Comparison of ENCODE assay signal across 8 cellular contexts in the genomic region with DNA sequence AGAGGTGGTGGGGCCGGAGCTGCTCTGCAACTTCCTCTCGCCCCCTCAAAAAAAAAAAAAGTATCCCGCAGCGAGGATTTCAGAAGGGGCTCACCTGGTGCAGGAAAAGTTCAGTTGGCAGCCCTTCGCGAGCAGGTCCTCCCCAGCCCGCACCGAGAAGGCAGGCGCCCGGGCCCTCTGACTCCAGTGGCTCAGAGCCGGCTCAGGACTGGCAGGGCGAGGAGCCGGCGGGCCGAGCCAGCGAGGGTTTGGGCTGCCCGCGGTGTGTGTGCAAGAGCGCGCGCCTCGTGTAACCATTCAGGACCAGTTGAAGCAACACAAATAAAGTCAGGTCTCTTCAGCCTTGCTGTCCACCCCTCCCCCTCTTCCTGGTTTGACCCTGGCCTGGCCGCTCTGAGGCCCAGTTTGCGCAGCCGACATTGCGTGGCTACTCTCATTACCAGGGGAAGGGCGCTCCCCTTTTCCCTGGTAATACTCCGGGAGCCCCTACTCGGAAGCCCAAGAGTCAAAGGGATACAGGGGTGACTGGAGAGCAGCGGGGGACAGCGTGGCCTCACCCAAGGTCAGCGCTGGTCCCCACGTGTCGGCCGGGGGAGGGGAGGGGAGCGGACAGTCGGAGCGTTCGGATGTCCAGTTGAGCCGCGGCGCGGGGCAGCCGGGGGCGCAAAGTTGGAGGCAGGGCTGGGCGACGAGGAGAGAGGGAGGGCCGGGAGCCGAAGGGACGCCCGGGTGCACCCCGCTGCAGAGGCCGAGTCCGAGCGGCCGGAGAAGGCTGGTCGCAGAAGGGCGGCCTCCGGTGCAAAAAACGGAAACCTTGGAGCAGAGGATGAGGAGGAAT. TPM values are rescaled to one million over a fixed set of nuclear protein-coding genes. Genes with fewer than 3 reads are reported as not detected.
A peak's percentile ranks its signal among the peaks of the same experiment; 100 is the strongest.
DNase-seq lines count a peak whose midpoint lies in the region; ATAC-seq and TF ChIP-seq lines count a peak whose summit lies in the region.

No MANE protein-coding gene starts in this region.

- peak overlapping the region; percentile 34 for H3K4me3 ChIP-seq in mesodermal cell (ENCODE audit: extremely low read depth, insufficient read depth, low read length, poor library complexity, severe bottlenecking)

- 2% methylated on average over 36 to 44 of the region's 60 CpGs for WGBS in mesodermal cell (ENCODE audit: insufficient coverage in 2 of 2), 2 experiments

- DNase-seq in activated naive CD4-positive, alpha-beta T cell treated with anti-CD3 and anti-CD28 coated beads for 36 hours, result no peak
- no peak for DNase-seq in activated naive CD4-positive, alpha-beta T cell treated with anti-CD3 and anti-CD28 coated beads, Interleukin-2, amount 50 U/mL, for 16 hours
- DNase-seq in type B pancreatic cell (ENCODE audit: extremely low spot score, unreplicated experiment), result peak; percentile 67
- no peak for DNase-seq in COR-L47 (lab: John Stamatoyannopoulos, UW)
- DNase-seq in activated gamma-delta T cell treated with Interleukin-2 at 50 U/mL for 16 hours, result no peak

- no peaks in the 10 kb centered on the region for H3K36me3 ChIP-seq in mesodermal cell (ENCODE audit: control insufficient read depth, insufficient read depth, low read length)

- no peaks in the 10 kb centered on the region for H3K36me3 Mint-ChIP-seq in activated naive CD4-positive, alpha-beta T cell treated with anti-CD3 and anti-CD28 coated beads for 36 hours (ENCODE audit: low read depth)
- no peaks in the 10 kb centered on the region for H3K36me3 Mint-ChIP-seq in dendritic cell treated with granulocyte-macrophage colony-stimulating factor and Interleukin-4, amounts not matched to agents 40 ng/mL and 50 ng/mL, for 4 days (ENCODE audit: low read depth)
- H3K36me3 Mint-ChIP-seq in type B pancreatic cell, result no peaks in the 10 kb centered on the region

- H3K27ac Mint-ChIP-seq in activated naive CD4-positive, alpha-beta T cell treated with anti-CD3 and anti-CD28 coated beads for 36 hours, result no peak overlapping the region
- no peak overlapping the region for H3K27ac Mint-ChIP-seq in dendritic cell treated with granulocyte-macrophage colony-stimulating factor and Interleukin-4, amounts not matched to agents 40 ng/mL and 50 ng/mL, for 4 days
- H3K27ac Mint-ChIP-seq in type B pancreatic cell, result no peak overlapping the region

- CTCF ChIA-PET in activated naive CD4-positive, alpha-beta T cell treated with anti-CD3 and anti-CD28 coated beads for 36 hours (lab: Charles Lee), result no interaction called here

- intact Hi-C loops in activated naive CD4-positive, alpha-beta T cell treated with anti-CD3 and anti-CD28 coated beads for 36 hours (cut with micrococcal nuclease), result loop anchor here (2.0 kb wide), 1 partner anchor 20 kb away; no protein-coding TSS in a partner anchor
- intact Hi-C loops in dendritic cell treated with granulocyte-macrophage colony-stimulating factor and Interleukin-4, amounts not matched to agents 40 ng/mL and 50 ng/mL, for 4 days (cut with micrococcal nuclease), result no loop called here

- no peak for ATAC-seq in GM19455 (IDR thresholded peaks at IDR 0.05; ENCODE audit: unreplicated experiment)

- H3K9me3 Mint-ChIP-seq in activated naive CD4-positive, alpha-beta T cell treated with anti-CD3 and anti-CD28 coated beads for 36 hours, result no peaks in the 10 kb centered on the region
- H3K9me3 Mint-ChIP-seq in dendritic cell treated with granulocyte-macrophage colony-stimulating factor and Interleukin-4, amounts not matched to agents 40 ng/mL and 50 ng/mL, for 4 days, result no peaks in the 10 kb centered on the region
- H3K9me3 Mint-ChIP-seq in type B pancreatic cell, result no peaks in the 10 kb centered on the region

- peak overlapping the region; percentile 34 for H3K4me3 Mint-ChIP-seq in activated naive CD4-positive, alpha-beta T cell treated with anti-CD3 and anti-CD28 coated beads for 36 hours
- peak overlapping the region; percentile 71 for H3K4me3 Mint-ChIP-seq in dendritic cell treated with granulocyte-macrophage colony-stimulating factor and Interleukin-4, amounts not matched to agents 40 ng/mL and 50 ng/mL, for 4 days
- H3K4me3 Mint-ChIP-seq in type B pancreatic cell, result peak overlapping the region; percentile 77

- peaks cover 11% of the 10 kb centered on the region for H3K4me1 Mint-ChIP-seq in activated naive CD4-positive, alpha-beta T cell treated with anti-CD3 and anti-CD28 coated beads for 36 hours (ENCODE audit: low read depth)
- peaks cover 12% of the 10 kb centered on the region for H3K4me1 Mint-ChIP-seq in dendritic cell treated with granulocyte-macrophage colony-stimulating factor and Interleukin-4, amounts not matched to agents 40 ng/mL and 50 ng/mL, for 4 days (ENCODE audit: low read depth)
- peaks cover 6% of the 10 kb centered on the region for H3K4me1 Mint-ChIP-seq in type B pancreatic cell (ENCODE audit: unreplicated experiment)

- no peak for TF ChIP-seq CTCF in type B pancreatic cell (conservative IDR thresholded peaks at IDR 0.05)

- H3K27me3 Mint-ChIP-seq in activated naive CD4-positive, alpha-beta T cell treated with anti-CD3 and anti-CD28 coated beads for 36 hours (ENCODE audit: low read depth), result peaks cover 85% of the 10 kb centered on the region
- H3K27me3 Mint-ChIP-seq in dendritic cell treated with granulocyte-macrophage colony-stimulating factor and Interleukin-4, amounts not matched to agents 40 ng/mL and 50 ng/mL, for 4 days, result peaks cover 96% of the 10 kb centered on the region
- peaks cover 99% of the 10 kb centered on the region for H3K27me3 Mint-ChIP-seq in type B pancreatic cell

- H3K27ac ChIP-seq in mesodermal cell (ENCODE audit: low read depth, low read length, severe bottlenecking), result no peak overlapping the region

- peaks cover 17% of the 10 kb centered on the region for H3K4me1 ChIP-seq in mesodermal cell (ENCODE audit: control insufficient read depth, insufficient read depth, low read length, poor library complexity, severe bottlenecking)

- no peaks in the 10 kb centered on the region for H3K9me3 ChIP-seq in mesodermal cell (ENCODE audit: control insufficient read depth, low read length)

RNA-seq across cellular contexts. Expression of a gene that starts 12.3 kb away (rescaled TPM):
- total RNA-seq in activated naive CD4-positive, alpha-beta T cell treated with anti-CD3 and anti-CD28 coated beads for 36 hours, result not detected
- 0.48 TPM for polyA plus RNA-seq in mesodermal cell (2013, experiment 1 of 2)
- polyA plus RNA-seq in mesodermal cell (2013, experiment 2 of 2), result 0.20 TPM
- 0.57 and 2.7 TPM in 2 replicates for total RNA-seq in type B pancreatic cell (ENCODE audit: low replicate concordance)
